ENCODE assay signal across 9 cellular contexts in the genomic region with DNA sequence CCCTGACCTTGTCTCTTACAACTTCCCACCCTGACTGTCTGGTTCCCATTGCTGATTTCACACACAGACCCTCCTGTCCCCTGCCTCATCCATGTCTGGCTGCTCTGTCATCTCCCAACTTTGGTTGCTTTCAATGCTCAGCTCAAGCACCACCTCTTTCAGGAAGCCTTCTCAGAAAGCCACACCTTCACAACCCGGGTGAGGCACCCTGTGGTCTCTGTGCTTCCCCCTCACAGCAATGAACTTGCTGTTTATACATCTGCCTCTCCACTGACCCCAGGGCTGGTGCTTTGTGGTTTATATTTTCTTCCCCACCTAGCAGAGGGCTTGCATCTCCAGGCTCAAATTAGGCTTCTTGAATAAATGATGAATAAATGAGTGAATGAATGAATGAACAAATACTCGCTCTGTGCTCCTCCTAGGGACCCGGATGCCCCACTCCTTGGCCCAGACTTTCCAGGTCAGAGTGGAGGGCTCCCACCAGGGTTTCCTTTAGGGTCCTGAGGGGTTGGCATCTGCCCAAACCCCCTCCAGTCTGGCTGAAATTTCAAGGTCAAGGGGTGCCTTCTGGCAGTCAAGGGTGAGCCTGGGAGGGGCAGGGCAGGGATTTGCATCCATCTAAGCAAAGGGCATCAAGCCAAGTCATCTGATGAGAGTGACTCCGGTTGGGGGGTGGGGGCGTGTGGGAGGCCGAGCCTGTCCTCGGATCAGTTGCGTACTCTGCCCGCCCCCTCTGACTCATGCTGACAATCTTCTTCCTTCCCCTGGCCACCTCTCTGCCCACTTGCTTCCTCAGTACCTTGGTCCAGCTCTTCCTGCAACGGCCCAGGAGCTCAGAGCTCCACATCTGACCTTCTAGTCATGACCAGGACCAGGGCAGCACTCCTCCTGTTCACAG. TPM values are rescaled to one million over a fixed set of nuclear protein-coding genes. Genes with fewer than 3 reads are reported as not detected.
DNase-seq lines count a peak whose midpoint lies in the region; ATAC-seq, FAIRE-seq and TF ChIP-seq lines count a peak whose summit lies in the region.
"Had no signal": no experiment of that assay in that cellular context is flagged by ENCODE, and none has a peak within 500 bp of the region (broad histone marks: within the 10 kb centered on the region; RNA-seq: fewer than 3 reads in every experiment).

ITGAX (plus strand) TSS at position 783 of the 898 bp plus-strand sequence; CDS start at position 862, 79 bp downstream.

- intact Hi-C loops in sciatic nerve (cut with DNase I), result no loop called here

- peak within 1 kb of the TSS; percentile 91 for H3K27ac Mint-ChIP-seq in activated CD4-positive, alpha-beta memory T cell treated with anti-CD3 and anti-CD28 coated beads, Interleukin-2, amount 10 ng/mL, durations not matched to agents 7 days and 5 days

- peaks cover 10% of the 10 kb centered on the region for H3K36me3 Mint-ChIP-seq in activated CD4-positive, alpha-beta memory T cell treated with anti-CD3 and anti-CD28 coated beads, Interleukin-2, amount 10 ng/mL, durations not matched to agents 7 days and 5 days (ENCODE audit: low read depth)

- peak; percentile 62 for ATAC-seq in GM21367 (IDR thresholded peaks at IDR 0.05; ENCODE audit: unreplicated experiment)
- ATAC-seq in sciatic nerve, result peak; percentile 53

- FAIRE-seq in HTR-8/SVneo (lab: Jason Lieb, UNC), result peak; percentile 86
- FAIRE-seq: islet of Langerhans had no signal

- H3K4me3 ChIP-seq in foreskin fibroblast (ENCODE audit: low read depth in 1 of 2, low read length in 2 of 2), result no peak within 1 kb of the TSS

- TF ChIP-seq CTCF in foreskin fibroblast (IDR thresholded peaks at IDR 0.05; ENCODE audit: low read depth, low read length), result no peak

- peak within 1 kb of the TSS; percentile 65 for H3K4me3 Mint-ChIP-seq in activated CD4-positive, alpha-beta memory T cell treated with anti-CD3 and anti-CD28 coated beads, Interleukin-2, amount 10 ng/mL, durations not matched to agents 7 days and 5 days

- H3K27me3 Mint-ChIP-seq in activated CD4-positive, alpha-beta memory T cell treated with anti-CD3 and anti-CD28 coated beads, Interleukin-2, amount 10 ng/mL, durations not matched to agents 7 days and 5 days, result peaks cover 7% of the 10 kb centered on the region

- POLR2A ChIA-PET in activated CD4-positive, alpha-beta memory T cell treated with anti-CD3 and anti-CD28 coated beads, Interleukin-2, amount 10 ng/mL, durations not matched to agents 7 days and 5 days (lab: Charles Lee), result interaction anchor here (0.6 to 1.3 kb wide), 9 partner anchors 10 to 523 kb away, joined by 3 to 4 read pairs (median 3); partner anchors contain the start of genes ITGAM and ZNF267

- CTCF ChIA-PET in activated CD4-positive, alpha-beta memory T cell treated with anti-CD3 and anti-CD28 coated beads, Interleukin-2, amount 10 ng/mL, durations not matched to agents 7 days and 5 days (lab: Charles Lee), result interaction anchor here (1.4 to 1.5 kb wide), 2 partner anchors 29 to 152 kb away, joined by 3 to 6 read pairs; partner anchors contain the start of gene PYCARD

- peak; percentile 97 for DNase-seq in CD1c-positive myeloid dendritic cell (ENCODE audit: extremely low spot score)
- DNase-seq in HTR-8/SVneo (ENCODE audit: insufficient read length, low spot score), result peak; percentile 92
- peak; percentile 80 for DNase-seq in activated CD4-positive, alpha-beta memory T cell treated with anti-CD3 and anti-CD28 coated beads, Interleukin-2, amount 10 ng/mL, durations not matched to agents 7 days and 5 days
- peak; percentile 3 to 7 for DNase-seq in foreskin fibroblast
- peak; percentile 71 for DNase-seq in sciatic nerve (ENCODE audit: low spot score)
- no peak for DNase-seq in T1000 (lab: John Stamatoyannopoulos, UW)
- DNase-seq in NCI-H2171 treated with DMSO at 0.1 percent for 48 hours (lab: John Stamatoyannopoulos, UW), result no peak

- H3K9me3 Mint-ChIP-seq in activated CD4-positive, alpha-beta memory T cell treated with anti-CD3 and anti-CD28 coated beads, Interleukin-2, amount 10 ng/mL, durations not matched to agents 7 days and 5 days, result no peaks in the 10 kb centered on the region

- H3K4me1 Mint-ChIP-seq in activated CD4-positive, alpha-beta memory T cell treated with anti-CD3 and anti-CD28 coated beads, Interleukin-2, amount 10 ng/mL, durations not matched to agents 7 days and 5 days, result peaks cover 75% of the 10 kb centered on the region

RNA-seq across cellular contexts. Expression of gene ITGAX, which starts in this region (rescaled TPM):
- 10 to 100 TPM; 42.0 to 43.2 TPM for total RNA-seq in activated CD4-positive, alpha-beta memory T cell treated with anti-CD3 and anti-CD28 coated beads, Interleukin-2, amount 10 ng/mL, durations not matched to agents 7 days and 5 days
- 41.1 TPM for total RNA-seq in sciatic nerve

Comparison
In these comparisons a context has a peak if more than half of its experiments do, and no peak if none do; other contexts are left out.
1. DNase-seq: peak in CD1c-positive myeloid dendritic cell (single experiment), HTR-8/SVneo (single experiment), activated CD4-positive, alpha-beta memory T cell treated with anti-CD3 and anti-CD28 coated beads, Interleukin-2, amount 10 ng/mL, durations not matched to agents 7 days and 5 days (single experiment), foreskin fibroblast (2 of 2) and sciatic nerve (single experiment); none in T1000 (single experiment) and NCI-H2171 treated with DMSO at 0.1 percent for 48 hours (single experiment).